1 cellular context compared by ENCODE assay signal in genomic region chr19:45117167-45117594, GRCh38.
TF ChIP-seq lines count a peak whose summit lies in the region.

No MANE protein-coding gene starts in this region.

TF ChIP-seq in HepG2, 621 proteins besides CTCF, POLR2A, EP300 and RAD21:
- TF ChIP-seq ZBTB37 (CRISPR knock-in tag; IDR thresholded peaks at IDR 0.05): no peak
- no peak for TF ChIP-seq ZNF564 (CRISPR knock-in tag; IDR thresholded peaks at IDR 0.05)
- no peak for TF ChIP-seq TRIM24 (CRISPR knock-in tag; IDR thresholded peaks at IDR 0.05)
- no peak for TF ChIP-seq HNF4G (IDR thresholded peaks at IDR 0.05; ENCODE audit: borderline replicate concordance, low read depth, low read length)
- TF ChIP-seq HNF4G (CRISPR knock-in tag; IDR thresholded peaks at IDR 0.05; ENCODE audit: borderline replicate concordance, low read depth): no peak
- TF ChIP-seq, protein P1, sequence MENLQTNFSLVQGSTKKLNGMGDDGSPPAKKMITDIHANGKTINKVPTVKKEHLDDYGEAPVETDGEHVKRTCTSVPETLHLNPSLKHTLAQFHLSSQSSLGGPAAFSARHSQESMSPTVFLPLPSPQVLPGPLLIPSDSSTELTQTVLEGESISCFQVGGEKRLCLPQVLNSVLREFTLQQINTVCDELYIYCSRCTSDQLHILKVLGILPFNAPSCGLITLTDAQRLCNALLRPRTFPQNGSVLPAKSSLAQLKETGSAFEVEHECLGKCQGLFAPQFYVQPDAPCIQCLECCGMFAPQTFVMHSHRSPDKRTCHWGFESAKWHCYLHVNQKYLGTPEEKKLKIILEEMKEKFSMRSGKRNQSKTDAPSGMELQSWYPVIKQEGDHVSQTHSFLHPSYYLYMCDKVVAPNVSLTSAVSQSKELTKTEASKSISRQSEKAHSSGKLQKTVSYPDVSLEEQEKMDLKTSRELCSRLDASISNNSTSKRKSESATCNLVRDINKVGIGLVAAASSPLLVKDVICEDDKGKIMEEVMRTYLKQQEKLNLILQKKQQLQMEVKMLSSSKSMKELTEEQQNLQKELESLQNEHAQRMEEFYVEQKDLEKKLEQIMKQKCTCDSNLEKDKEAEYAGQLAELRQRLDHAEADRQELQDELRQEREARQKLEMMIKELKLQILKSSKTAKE (CRISPR knock-in tag; IDR thresholded peaks at IDR 0.05; ENCODE audit: borderline replicate concordance): no peak
- TF ChIP-seq ELF1 (CRISPR knock-in tag; IDR thresholded peaks at IDR 0.05): no peak
- no peak for TF ChIP-seq ZNF446 (CRISPR knock-in tag; IDR thresholded peaks at IDR 0.05)
- no peak for TF ChIP-seq ZNF326 (CRISPR knock-in tag; IDR thresholded peaks at IDR 0.05; ENCODE audit: borderline replicate concordance)
- no peak for TF ChIP-seq JUND (CRISPR knock-in tag; IDR thresholded peaks at IDR 0.05)
- TF ChIP-seq KLF9 (CRISPR knock-in tag; IDR thresholded peaks at IDR 0.05; ENCODE audit: low read depth): no peak
- TF ChIP-seq HIVEP1 (CRISPR knock-in tag; IDR thresholded peaks at IDR 0.05): no peak
- TF ChIP-seq BCL6 (CRISPR knock-in tag; IDR thresholded peaks at IDR 0.05): no peak
- no peak for TF ChIP-seq ZNF276 (CRISPR knock-in tag; IDR thresholded peaks at IDR 0.05; ENCODE audit: low read depth)
- TF ChIP-seq ZNF30 (CRISPR knock-in tag; IDR thresholded peaks at IDR 0.05): no peak
- TF ChIP-seq ZFAT (CRISPR knock-in tag; conservative IDR thresholded peaks at IDR 0.05): no peak
- no peak for TF ChIP-seq PAF1 (CRISPR knock-in tag; IDR thresholded peaks at IDR 0.05)
